ENCODE assay signal across 1 cellular context in the genomic region with DNA sequence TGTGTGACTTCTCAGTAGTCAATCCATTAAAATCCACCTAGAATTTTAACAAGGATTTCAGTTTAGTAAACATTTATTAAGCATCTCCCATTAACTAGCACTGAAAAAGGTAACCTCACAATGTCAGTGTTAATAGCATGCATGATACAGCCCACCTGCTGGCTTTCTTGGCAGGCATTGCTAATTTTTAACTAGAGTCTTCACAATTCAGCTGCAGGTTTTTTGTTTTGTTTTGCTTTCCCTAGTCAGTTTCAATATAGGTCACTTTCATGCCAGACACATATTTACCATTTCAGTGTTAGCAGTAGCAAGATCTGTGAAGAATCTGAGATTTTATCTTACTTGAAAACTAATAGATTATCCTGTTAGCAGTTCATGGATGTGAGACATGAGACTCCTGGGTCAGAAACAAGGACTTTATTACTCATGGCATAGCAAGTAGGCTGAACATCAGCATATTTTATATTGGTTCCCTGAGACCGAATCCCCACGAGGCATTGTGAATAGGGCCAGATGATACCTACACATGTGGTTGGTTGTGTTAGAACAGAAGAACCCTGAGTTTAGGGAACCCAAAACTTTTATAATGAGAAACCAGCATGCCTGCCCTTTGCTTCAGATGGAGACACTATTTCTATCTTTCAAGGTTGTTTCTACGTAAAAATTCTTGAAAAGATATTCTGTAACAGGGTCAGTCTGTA.
TF ChIP-seq lines count a peak whose summit lies in the region.

No MANE protein-coding gene starts in this region.

TF ChIP-seq in WTC11, 78 proteins besides CTCF, POLR2A, EP300 and RAD21 (continued from another document):
- TF ChIP-seq, protein P1, sequence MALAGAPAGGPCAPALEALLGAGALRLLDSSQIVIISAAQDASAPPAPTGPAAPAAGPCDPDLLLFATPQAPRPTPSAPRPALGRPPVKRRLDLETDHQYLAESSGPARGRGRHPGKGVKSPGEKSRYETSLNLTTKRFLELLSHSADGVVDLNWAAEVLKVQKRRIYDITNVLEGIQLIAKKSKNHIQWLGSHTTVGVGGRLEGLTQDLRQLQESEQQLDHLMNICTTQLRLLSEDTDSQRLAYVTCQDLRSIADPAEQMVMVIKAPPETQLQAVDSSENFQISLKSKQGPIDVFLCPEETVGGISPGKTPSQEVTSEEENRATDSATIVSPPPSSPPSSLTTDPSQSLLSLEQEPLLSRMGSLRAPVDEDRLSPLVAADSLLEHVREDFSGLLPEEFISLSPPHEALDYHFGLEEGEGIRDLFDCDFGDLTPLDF (CRISPR knock-in tag; IDR thresholded peaks at IDR 0.05), result no peak
- no peak for TF ChIP-seq NR1H2 (CRISPR knock-in tag; IDR thresholded peaks at IDR 0.05)
- TF ChIP-seq MXD4 (CRISPR knock-in tag; IDR thresholded peaks at IDR 0.05; ENCODE audit: borderline replicate concordance), result no peak
- TF ChIP-seq ARID4B (CRISPR knock-in tag; IDR thresholded peaks at IDR 0.05; ENCODE audit: borderline replicate concordance), result no peak
- TF ChIP-seq CREM (CRISPR knock-in tag; IDR thresholded peaks at IDR 0.05), result no peak
- TF ChIP-seq, protein P2, sequence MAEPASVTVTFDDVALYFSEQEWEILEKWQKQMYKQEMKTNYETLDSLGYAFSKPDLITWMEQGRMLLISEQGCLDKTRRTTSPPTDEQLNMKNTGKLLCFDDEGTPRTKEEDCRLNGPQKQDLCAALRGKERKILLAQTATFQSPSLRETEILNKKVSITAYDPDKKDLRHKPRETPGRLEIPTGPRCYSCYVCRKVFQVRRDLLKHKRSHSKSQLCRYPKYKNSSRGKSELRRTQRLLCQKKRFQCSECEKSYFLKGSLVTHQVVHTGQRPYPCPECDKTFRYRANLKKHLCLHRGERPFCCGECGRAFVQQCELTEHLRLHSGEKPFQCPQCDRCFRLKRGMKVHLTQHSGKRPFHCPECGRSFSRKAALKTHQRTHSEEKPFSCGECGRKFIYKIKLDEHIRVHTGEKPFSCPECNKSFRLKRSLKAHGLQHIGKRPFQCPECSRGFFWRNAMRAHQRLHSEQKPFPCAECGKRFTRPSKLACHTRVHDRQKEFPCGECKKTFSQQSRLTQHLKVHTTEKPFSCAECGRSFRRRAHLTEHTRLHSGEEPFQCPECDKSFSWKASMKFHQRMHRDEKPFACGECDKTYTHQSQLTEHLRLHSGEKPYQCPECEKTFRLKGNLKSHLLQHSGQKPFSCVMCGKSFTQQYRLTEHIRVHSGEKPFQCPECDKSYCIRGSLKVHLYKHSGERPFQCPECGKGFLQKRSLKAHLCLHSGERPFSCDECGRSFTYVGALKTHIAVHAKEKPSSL (CRISPR knock-in tag; conservative IDR thresholded peaks at IDR 0.05), result no peak
- no peak for TF ChIP-seq AFF4 (CRISPR knock-in tag; IDR thresholded peaks at IDR 0.05; ENCODE audit: borderline replicate concordance)
